8 cellular contexts compared by ENCODE assay signal in genomic region chrX:119235872-119236598, GRCh38. TPM values are rescaled to one million over a fixed set of nuclear protein-coding genes. Genes with fewer than 3 reads are reported as not detected.
DNase-seq lines count a peak whose midpoint lies in the region; TF ChIP-seq lines count a peak whose summit lies in the region.

TSS of gene PGRMC1 (plus strand) at chrX:119236285. CDS start at chrX:119236364, 79 bp downstream.

- intact Hi-C loops in head of caudate nucleus (cut with DNase I): no loop called here
- intact Hi-C loops in ovary (cut with DNase I): no loop called here

- no peak within 1 kb of the TSS for H3K56ac ChIP-seq in H9 (ENCODE audit: insufficient read length, low read depth, low read length)

- no peak within 1 kb of the TSS for H3K23ac ChIP-seq in H9 (ENCODE audit: insufficient read length, low read depth, low read length)

- no peak within 1 kb of the TSS for H4K5ac ChIP-seq in H9 (ENCODE audit: insufficient read length, low read depth, low read length)

- peaks cover 12% of the 10 kb centered on the region for H3K23me2 ChIP-seq in H9 (ENCODE audit: insufficient read length, low read depth, low read length, poor library complexity, severe bottlenecking)

- peak within 1 kb of the TSS; percentile 96 to 99 (median 97) for H3K27ac Mint-ChIP-seq in H9
- peak within 1 kb of the TSS; percentile 88 for H3K27ac Mint-ChIP-seq in activated naive CD8-positive, alpha-beta T cell

- peak within 1 kb of the TSS; percentile 76 for H3K9ac ChIP-seq in H9 (ENCODE audit: extremely low read depth, insufficient read length, low read length)

- no peaks in the 10 kb centered on the region; the same call in 1 of the 2 replicates for H3K4me1 ChIP-seq in H9 (ENCODE audit: insufficient read depth, low read length)
- H3K4me1 ChIP-seq in ovary (ENCODE audit: insufficient read depth): no peaks in the 10 kb centered on the region
- no peaks in the 10 kb centered on the region for H3K4me1 ChIP-seq in thymus (ENCODE audit: control insufficient read depth, insufficient read depth, low read length)

- H2BK12ac ChIP-seq in H9 (ENCODE audit: insufficient read length, low read depth, low read length): no peak within 1 kb of the TSS

- DNase-seq in GDM1 (lab: John Stamatoyannopoulos, UW) (peak; percentile 73), H9 (peak; percentile 87), MG63 (peak; percentile 77), SKM-1 treated with dmso at 0.1 percent for 144 hours (lab: John Stamatoyannopoulos, UW; ENCODE audit: unreplicated experiment) (peak; percentile 49), head of caudate nucleus (peak; percentile 61 to 93 (median 86)), ovary (peak; percentile 78 to 87 (median 84))

- H3K27ac ChIP-seq in H9 (ENCODE audit: insufficient read length, low read depth, low read length): peak within 1 kb of the TSS; percentile 98
- H3K27ac ChIP-seq in ovary: peak within 1 kb of the TSS; percentile 62 to 84
- peak within 1 kb of the TSS; percentile 88 for H3K27ac ChIP-seq in thymus (ENCODE audit: low read depth)

- H3K4me1 Mint-ChIP-seq in H9: peaks cover 36 to 37% of the 10 kb centered on the region in 2 experiments
- H3K4me1 Mint-ChIP-seq in activated naive CD8-positive, alpha-beta T cell (ENCODE audit: low read depth): peaks cover 33% of the 10 kb centered on the region

- peak within 1 kb of the TSS; percentile 21 for H3T11ph ChIP-seq in H9 (ENCODE audit: low read length)

- H3K14ac ChIP-seq in H9 (ENCODE audit: insufficient read depth, low read length): peak within 1 kb of the TSS; percentile 91

- no peaks in the 10 kb centered on the region for H3K27me3 ChIP-seq in H9 (ENCODE audit: insufficient read depth, low read length)
- no peaks in the 10 kb centered on the region for H3K27me3 ChIP-seq in MG63
- H3K27me3 ChIP-seq in ovary: no peaks in the 10 kb centered on the region
- H3K27me3 ChIP-seq in thymus (ENCODE audit: control insufficient read depth, insufficient read depth): no peaks in the 10 kb centered on the region

- no peaks in the 10 kb centered on the region for H3K79me1 ChIP-seq in H9 (ENCODE audit: insufficient read depth, low read depth, low read length, poor library complexity, severe bottlenecking)

- H2BK20ac ChIP-seq in H9 (ENCODE audit: low read depth, low read length, poor library complexity, severe bottlenecking): peak within 1 kb of the TSS; percentile 83

- no peak within 1 kb of the TSS for H2AK5ac ChIP-seq in H9 (ENCODE audit: insufficient read length, low read length)

- no peaks in the 10 kb centered on the region for H3K27me3 Mint-ChIP-seq in H9 (ENCODE audit: low read depth)
- no peaks in the 10 kb centered on the region for H3K27me3 Mint-ChIP-seq in activated naive CD8-positive, alpha-beta T cell

- H2AFZ ChIP-seq in H9 (ENCODE audit: low read length): no peak within 1 kb of the TSS

- H3K4me3 Mint-ChIP-seq in H9: peak within 1 kb of the TSS; percentile 83 to 94
- H3K4me3 Mint-ChIP-seq in activated naive CD8-positive, alpha-beta T cell: peak within 1 kb of the TSS; percentile 96

- no peak within 1 kb of the TSS for H4K8ac ChIP-seq in H9 (replicated peaks; ENCODE audit: insufficient read length, low read depth, low read length)

- WGBS in H9 (ENCODE audit: extremely low coverage, insufficient read length, low lambda C conversion rate): no CpG with 5 or more reads among the region's 77 CpGs
- 29 to 40% (median 35%) methylated on average over 67 to 77 of the region's 77 CpGs for WGBS in ovary, 3 donors
- under 1% methylated on average over 75 of the region's 77 CpGs for WGBS in thymus

- H3K36me3 Mint-ChIP-seq in H9 (ENCODE audit: insufficient read depth in 1 of 3, low read depth in 3 of 3): peaks cover 13 to 24% (median 18%) of the 10 kb centered on the region in 3 experiments
- H3K36me3 Mint-ChIP-seq in activated naive CD8-positive, alpha-beta T cell: peaks cover 3% of the 10 kb centered on the region

- peaks cover 3% of the 10 kb centered on the region for H3K36me3 ChIP-seq in MG63
- H3K36me3 ChIP-seq in ovary: no peaks in the 10 kb centered on the region
- no peaks in the 10 kb centered on the region for H3K36me3 ChIP-seq in thymus (ENCODE audit: control insufficient read depth, insufficient read depth)

- peak; percentile 63 for TF ChIP-seq POLR2A in ovary (IDR thresholded peaks at IDR 0.05)

- no peak within 1 kb of the TSS for H4K91ac ChIP-seq in H9 (ENCODE audit: insufficient read length, low read depth, low read length)

- H2BK15ac ChIP-seq in H9 (ENCODE audit: low read depth, low read length): no peak within 1 kb of the TSS

- H3K9me3 ChIP-seq in H9 (ENCODE audit: control insufficient read depth, low read depth, low read length): peaks cover 11% of the 10 kb centered on the region
- no peaks in the 10 kb centered on the region for H3K9me3 ChIP-seq in MG63
- H3K9me3 ChIP-seq in ovary: no peaks in the 10 kb centered on the region
- H3K9me3 ChIP-seq in thymus (ENCODE audit: control insufficient read depth): no peaks in the 10 kb centered on the region

- no peak within 1 kb of the TSS for H2BK5ac ChIP-seq in H9 (ENCODE audit: insufficient read length, low read length)

- H3K79me2 ChIP-seq in H9 (ENCODE audit: insufficient read depth, low read length): peaks cover 18% of the 10 kb centered on the region

- no peaks in the 10 kb centered on the region for H4K20me1 ChIP-seq in H9 (ENCODE audit: control insufficient read depth, insufficient read depth, insufficient read length)

- H3K18ac ChIP-seq in H9 (ENCODE audit: insufficient read length, low read depth, low read length): peak within 1 kb of the TSS; percentile 89

- H3K9me3 Mint-ChIP-seq in H9: peaks cover 48 to 58% of the 10 kb centered on the region in 2 experiments
- H3K9me3 Mint-ChIP-seq in activated naive CD8-positive, alpha-beta T cell (ENCODE audit: low read depth): no peaks in the 10 kb centered on the region

- H3K4me3 ChIP-seq in MG63 (peak within 1 kb of the TSS; percentile 77), ovary (peak within 1 kb of the TSS; percentile 74), thymus (ENCODE audit: low read length) (peak within 1 kb of the TSS; percentile 73)

- peak within 1 kb of the TSS; percentile 80 for H3K4me2 ChIP-seq in H9 (ENCODE audit: insufficient read depth, insufficient read length, low read length)

- no peak for TF ChIP-seq CTCF in H9 (conservative IDR thresholded peaks at IDR 0.05)
- TF ChIP-seq CTCF in ovary (IDR thresholded peaks at IDR 0.05): no peak

- TF ChIP-seq EP300 in ovary (IDR thresholded peaks at IDR 0.05): no peak

- no peak within 1 kb of the TSS; the same call in 1 of the 2 replicates for H3K4ac ChIP-seq in H9 (ENCODE audit: low read depth, low read length)

- H2BK120ac ChIP-seq in H9 (ENCODE audit: low read depth, low read length, poor library complexity, severe bottlenecking): peak within 1 kb of the TSS; percentile 95

RNA-seq across cellular contexts. Expression of gene PGRMC1, which starts in this region (rescaled TPM):
- total RNA-seq in H9 (2021) (133 TPM in 2 replicates), ovary (100 to 1,000 TPM in 3 of 7 donors, 10 to 100 TPM in 4; 89.6 to 134 (median 99.9) TPM)
- total RNA-seq in MG63 (2014; rRNA removed; shearing (Covaris generic); ENCODE audit: low replicate concordance): 120 and 147 TPM in 2 replicates
- polyA plus RNA-seq in ovary (100 to 1,000 TPM; 107 to 164 TPM), thymus (65.4 TPM)

Comparison
In these comparisons a context has a peak if more than half of its experiments do, and no peak if none do; other contexts are left out.
1. Peak in every context shown above with its lines: DNase-seq, H3K4me3 ChIP-seq and H3K27ac ChIP-seq.